1 cellular context compared by ENCODE assay signal in genomic region chr10:12121673-12122072, GRCh38.
TF ChIP-seq lines count a peak whose summit lies in the region.

No MANE protein-coding gene starts in this region.

TF ChIP-seq in GM12878, 131 proteins besides CTCF, POLR2A, EP300 and RAD21 (continued from another document):
- no peak for TF ChIP-seq IKZF2 (IDR thresholded peaks at IDR 0.05)
- 0 out of 2 replicates have a peak, but pooled peaks have one; percentile 10 for TF ChIP-seq MTA3 (IDR thresholded peaks at IDR 0.05; ENCODE audit: borderline replicate concordance, low read length)
